8 cellular contexts compared by ENCODE assay signal in the genomic region with DNA sequence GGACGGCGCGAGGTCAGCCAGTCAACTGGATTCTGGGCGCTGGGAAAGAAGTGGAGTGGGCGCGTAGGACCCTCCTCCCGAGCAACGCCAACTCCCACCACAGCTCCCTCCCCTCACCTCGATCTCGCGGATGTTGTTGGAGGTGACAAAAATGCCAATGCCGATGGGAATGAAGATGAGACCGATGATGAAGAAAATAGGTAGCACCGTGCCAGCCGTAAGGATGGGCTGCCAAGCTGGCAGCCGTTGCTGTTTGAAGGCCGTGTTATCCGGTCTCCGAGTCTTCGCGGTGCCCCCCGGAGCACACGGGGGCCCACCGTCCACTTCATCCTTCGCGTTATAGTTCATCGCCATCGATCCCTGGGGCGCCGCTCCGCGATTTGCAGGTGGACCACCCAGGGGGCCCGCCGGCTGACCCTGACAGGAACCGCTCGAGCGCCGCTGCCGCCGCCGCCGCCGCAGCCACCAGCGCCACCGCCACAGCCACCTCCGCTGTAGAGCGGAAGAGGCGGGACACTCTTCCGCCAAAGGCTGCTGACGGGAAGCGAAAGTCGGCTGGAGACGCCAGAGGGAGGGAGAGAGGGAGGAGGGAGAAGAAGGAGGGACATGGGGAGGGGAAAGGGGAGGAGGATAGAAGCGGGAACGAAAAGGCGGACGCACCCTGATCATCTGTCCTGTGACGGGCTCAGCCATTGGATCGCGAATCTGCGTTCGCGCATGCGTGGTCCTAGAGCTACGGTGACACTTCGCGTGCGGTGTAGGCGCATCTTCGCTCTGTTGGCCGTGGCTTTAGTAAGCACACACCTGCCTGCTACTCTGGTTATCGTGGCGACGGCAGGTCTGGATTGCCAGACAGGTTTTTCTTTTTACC. TPM values are rescaled to one million over a fixed set of nuclear protein-coding genes. Genes with fewer than 3 reads are reported as not detected.
DNase-seq lines count a peak whose midpoint lies in the region; ATAC-seq and TF ChIP-seq lines count a peak whose summit lies in the region.

A gene (minus strand): TSS at position 508 of the 871 bp plus-strand sequence. CDS start 154 bp downstream, at position 354.

- intact Hi-C loops in CD4-positive, alpha-beta memory T cell (cut with micrococcal nuclease), result loop anchor here (1.0 to 10.0 kb wide), 7 partner anchors 18 to 1763 kb away; a partner anchor contains a TSS
- intact Hi-C loops in activated CD4-positive, alpha-beta memory T cell treated with anti-CD3 and anti-CD28 coated beads for 36 hours (cut with micrococcal nuclease), result loop anchor here (1.0 to 5.0 kb wide), 9 partner anchors 16 to 1824 kb away; a partner anchor contains a TSS

- peaks cover 0 to 3% of the 10 kb centered on the region in 2 donors for H3K36me3 Mint-ChIP-seq in CD4-positive, alpha-beta memory T cell
- peaks cover 2% of the 10 kb centered on the region for H3K36me3 Mint-ChIP-seq in activated CD4-positive, alpha-beta memory T cell treated with anti-CD3 and anti-CD28 coated beads for 36 hours

- no peak for TF ChIP-seq RAD21 in liver (IDR thresholded peaks at IDR 0.05)

- peak within 1 kb of the TSS; percentile 79 for H3K27ac ChIP-seq in CD4-positive, alpha-beta memory T cell (ENCODE audit: low read depth, low read length)
- peak within 1 kb of the TSS; percentile 85 for H3K27ac ChIP-seq in duodenal mucosa (ENCODE audit: low read depth, low read length)
- peak within 1 kb of the TSS; percentile 75 to 85 for H3K27ac ChIP-seq in liver (ENCODE audit: low read depth in 1 of 2, low read length in 2 of 2)

- H3K27ac Mint-ChIP-seq in CD4-positive, alpha-beta memory T cell, result no peak within 1 kb of the TSS
- no peak within 1 kb of the TSS for H3K27ac Mint-ChIP-seq in activated CD4-positive, alpha-beta memory T cell treated with anti-CD3 and anti-CD28 coated beads for 36 hours

- H3K9ac ChIP-seq in duodenal mucosa (ENCODE audit: low read depth in 1 of 2, low read length in 2 of 2) (peak within 1 kb of the TSS; percentile 88 to 98), liver (ENCODE audit: low read depth in 1 of 2, low read length in 2 of 2) (peak within 1 kb of the TSS; percentile 93 to 97)

- under 1% methylated on average over 74 of the region's 74 CpGs for WGBS in liver

- POLR2A ChIA-PET in CD4-positive, alpha-beta memory T cell (lab: Charles Lee; ENCODE audit: partially characterized antibody), result interaction anchor here (0.6 to 3.7 kb wide), 11 partner anchors 11 to 1764 kb away, joined by 3 to 44 read pairs (median 4); a partner anchor contains a TSS
- POLR2A ChIA-PET in activated CD4-positive, alpha-beta memory T cell treated with anti-CD3 and anti-CD28 coated beads for 36 hours (lab: Charles Lee), result interaction anchor here (0.7 to 2.3 kb wide), 8 partner anchors 9 to 1764 kb away, joined by 3 to 18 read pairs (median 5); a partner anchor contains a TSS

- H3K4me3 ChIP-seq in CD4-positive, alpha-beta memory T cell (ENCODE audit: low read length in 2 of 2), result peak within 1 kb of the TSS; percentile 70 to 86
- peak within 1 kb of the TSS; percentile 98 to 99 for H3K4me3 ChIP-seq in duodenal mucosa (ENCODE audit: low read depth in 1 of 2, low read length in 2 of 2)
- H3K4me3 ChIP-seq in liver (ENCODE audit: low read depth in 1 of 3, low read length in 3 of 3), result peak within 1 kb of the TSS; percentile 81 to 100 (median 99)

- peaks cover 25 to 40% (median 34%) of the 10 kb centered on the region in 4 donors for H3K4me1 Mint-ChIP-seq in CD4-positive, alpha-beta memory T cell
- peaks cover 50% of the 10 kb centered on the region for H3K4me1 Mint-ChIP-seq in activated CD4-positive, alpha-beta memory T cell treated with anti-CD3 and anti-CD28 coated beads for 36 hours (ENCODE audit: low read depth)

- H3K36me3 ChIP-seq in CD4-positive, alpha-beta memory T cell (ENCODE audit: insufficient read depth, low read length), result no peaks in the 10 kb centered on the region
- H3K36me3 ChIP-seq in duodenal mucosa (ENCODE audit: control insufficient read depth in 1 of 2, insufficient read depth in 2 of 2, low read length in 2 of 2) (no peaks in the 10 kb centered on the region), liver (ENCODE audit: control insufficient read depth in 4 of 4, insufficient read depth in 3 of 4, low read depth in 1 of 4, low read length in 3 of 4) (no peaks in the 10 kb centered on the region)

- H3K27me3 ChIP-seq in CD4-positive, alpha-beta memory T cell (ENCODE audit: insufficient read depth, low read length), result no peaks in the 10 kb centered on the region
- H3K27me3 ChIP-seq in duodenal mucosa (ENCODE audit: control insufficient read depth in 1 of 2, insufficient read depth in 2 of 2, low read length in 2 of 2) (no peaks in the 10 kb centered on the region), liver (ENCODE audit: control insufficient read depth in 4 of 4, insufficient read depth in 4 of 4, low read length in 3 of 4) (no peaks in the 10 kb centered on the region)

- ATAC-seq in GM19455 (IDR thresholded peaks at IDR 0.05; ENCODE audit: unreplicated experiment), result peak; percentile 83

- CTCF ChIA-PET in CD4-positive, alpha-beta memory T cell (lab: Charles Lee; ENCODE audit: partially characterized antibody), result interaction anchor here (0.7 to 3.9 kb wide), 12 partner anchors 11 to 1632 kb away, joined by 3 to 13 read pairs (median 3); a partner anchor contains a TSS
- CTCF ChIA-PET in activated CD4-positive, alpha-beta memory T cell treated with anti-CD3 and anti-CD28 coated beads for 36 hours (lab: Charles Lee), result interaction anchor here (0.7 to 3.9 kb wide), 5 partner anchors 13 to 85 kb away, joined by 3 to 48 read pairs (median 4); no protein-coding TSS in a partner anchor

- H3K4me1 ChIP-seq in CD4-positive, alpha-beta memory T cell (ENCODE audit: insufficient read depth, low read length), result peaks cover 66% of the 10 kb centered on the region
- H3K4me1 ChIP-seq in duodenal mucosa (ENCODE audit: control insufficient read depth in 1 of 2, insufficient read depth in 2 of 2, low read length in 2 of 2), result peaks cover 16 to 19% of the 10 kb centered on the region in 2 donors
- peaks cover 5 to 31% (median 27%) of the 10 kb centered on the region in 4 donors for H3K4me1 ChIP-seq in liver (ENCODE audit: control insufficient read depth in 4 of 4, insufficient read depth in 4 of 4, low read length in 3 of 4)

- no peak for TF ChIP-seq CTCF in liver (IDR thresholded peaks at IDR 0.05; ENCODE audit: low read depth, low read length, missing input control)

- peak; percentile 93 to 98 (median 97) for DNase-seq in CD4-positive, alpha-beta memory T cell
- peak; percentile 98 for DNase-seq in HK-2 (ENCODE audit: unreplicated experiment)
- peak; percentile 96 for DNase-seq in NCI-H82 treated with DMSO at 0.1 percent for 48 hours (lab: John Stamatoyannopoulos, UW; ENCODE audit: unreplicated experiment)
- DNase-seq in activated CD4-positive, alpha-beta memory T cell treated with anti-CD3 and anti-CD28 coated beads for 36 hours, result peak; percentile 98
- DNase-seq in stimulated activated CD4-positive, alpha-beta T cell treated with anti-CD3 and anti-CD28 coated beads, Interleukin-4, amount 100 ng/mL, for 24 hours, result peak; percentile 98

- no peak within 1 kb of the TSS for H3K4me3 Mint-ChIP-seq in CD4-positive, alpha-beta memory T cell
- H3K4me3 Mint-ChIP-seq in activated CD4-positive, alpha-beta memory T cell treated with anti-CD3 and anti-CD28 coated beads for 36 hours, result no peak within 1 kb of the TSS

- no peaks in the 10 kb centered on the region for H3K9me3 ChIP-seq in CD4-positive, alpha-beta memory T cell (ENCODE audit: control insufficient read depth in 1 of 2, low read length in 2 of 2)
- no peaks in the 10 kb centered on the region for H3K9me3 ChIP-seq in duodenal mucosa (ENCODE audit: control insufficient read depth in 1 of 2, low read length in 2 of 2)
- H3K9me3 ChIP-seq in liver (ENCODE audit: control insufficient read depth in 4 of 4, low read length in 3 of 4), result no peaks in the 10 kb centered on the region

- no peaks in the 10 kb centered on the region for H3K9me3 Mint-ChIP-seq in CD4-positive, alpha-beta memory T cell
- H3K9me3 Mint-ChIP-seq in activated CD4-positive, alpha-beta memory T cell treated with anti-CD3 and anti-CD28 coated beads for 36 hours, result no peaks in the 10 kb centered on the region

- H3K27me3 Mint-ChIP-seq in CD4-positive, alpha-beta memory T cell, result no peaks in the 10 kb centered on the region
- no peaks in the 10 kb centered on the region for H3K27me3 Mint-ChIP-seq in activated CD4-positive, alpha-beta memory T cell treated with anti-CD3 and anti-CD28 coated beads for 36 hours

TF ChIP-seq in liver, 16 proteins besides CTCF, POLR2A, EP300 and RAD21 (continues in another document):
- TF ChIP-seq FOXA2 (IDR thresholded peaks at IDR 0.05) (peak; percentile 6), GABPA (IDR thresholded peaks at IDR 0.05 in 1 of 2, conservative IDR thresholded peaks at IDR 0.05 in 1 of 2) (peak; percentile 76 to 95), TAF1 (conservative IDR thresholded peaks at IDR 0.05) (peak; percentile 98), HNF4A (conservative IDR thresholded peaks at IDR 0.05) (no peak), SP1 (IDR thresholded peaks at IDR 0.05) (peak; percentile 86), RXRA (IDR thresholded peaks at IDR 0.05) (peak; percentile 23 to 43), FOXA1 (IDR thresholded peaks at IDR 0.05) (peak; percentile 61), YY1 (IDR thresholded peaks at IDR 0.05) (peak; percentile 84)
- TF ChIP-seq, protein P1, sequence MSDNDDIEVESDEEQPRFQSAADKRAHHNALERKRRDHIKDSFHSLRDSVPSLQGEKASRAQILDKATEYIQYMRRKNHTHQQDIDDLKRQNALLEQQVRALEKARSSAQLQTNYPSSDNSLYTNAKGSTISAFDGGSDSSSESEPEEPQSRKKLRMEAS (IDR thresholded peaks at IDR 0.05), result peak; percentile 72
- TF ChIP-seq, protein P2, sequence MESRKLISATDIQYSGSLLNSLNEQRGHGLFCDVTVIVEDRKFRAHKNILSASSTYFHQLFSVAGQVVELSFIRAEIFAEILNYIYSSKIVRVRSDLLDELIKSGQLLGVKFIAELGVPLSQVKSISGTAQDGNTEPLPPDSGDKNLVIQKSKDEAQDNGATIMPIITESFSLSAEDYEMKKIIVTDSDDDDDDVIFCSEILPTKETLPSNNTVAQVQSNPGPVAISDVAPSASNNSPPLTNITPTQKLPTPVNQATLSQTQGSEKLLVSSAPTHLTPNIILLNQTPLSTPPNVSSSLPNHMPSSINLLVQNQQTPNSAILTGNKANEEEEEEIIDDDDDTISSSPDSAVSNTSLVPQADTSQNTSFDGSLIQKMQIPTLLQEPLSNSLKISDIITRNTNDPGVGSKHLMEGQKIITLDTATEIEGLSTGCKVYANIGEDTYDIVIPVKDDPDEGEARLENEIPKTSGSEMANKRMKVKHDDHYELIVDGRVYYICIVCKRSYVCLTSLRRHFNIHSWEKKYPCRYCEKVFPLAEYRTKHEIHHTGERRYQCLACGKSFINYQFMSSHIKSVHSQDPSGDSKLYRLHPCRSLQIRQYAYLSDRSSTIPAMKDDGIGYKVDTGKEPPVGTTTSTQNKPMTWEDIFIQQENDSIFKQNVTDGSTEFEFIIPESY (IDR thresholded peaks at IDR 0.05), result peak; percentile 84

RNA-seq across cellular contexts. Expression of the gene that starts here (rescaled TPM):
- 10 to 100 TPM; 73.6 to 78.3 TPM for total RNA-seq in CD4-positive, alpha-beta memory T cell
- polyA plus RNA-seq in CD4-positive, alpha-beta memory T cell, result 10 to 100 TPM; 44.7 to 56.5 TPM
- total RNA-seq in activated CD4-positive, alpha-beta memory T cell treated with anti-CD3 and anti-CD28 coated beads for 36 hours, result 10 to 100 TPM; 46.6 to 50.1 TPM
- 10 to 100 TPM; 54.4 to 71.0 TPM for total RNA-seq in liver
- 10 to 100 TPM; 33.3 to 36.3 TPM for polyA plus RNA-seq in liver

Comparison
In these comparisons a context has a peak if more than half of its experiments do, and no peak if none do; other contexts are left out.
1. Peak in every context shown above with its lines: DNase-seq, ATAC-seq, H3K4me3 ChIP-seq and H3K27ac ChIP-seq.